In genomic region chr3:115423170-115423569, GRCh38 we compare ENCODE assay signal across 1 cellular context.
TF ChIP-seq lines count a peak whose summit lies in the region.

No MANE protein-coding gene starts in this region.

TF ChIP-seq in GM12878, 131 proteins besides CTCF, POLR2A, EP300 and RAD21 (continued from another document):
- TF ChIP-seq ZNF274 (IDR thresholded peaks at IDR 0.05; ENCODE audit: insufficient read depth, insufficient read length) (no peak), KDM1A (IDR thresholded peaks at IDR 0.05; ENCODE audit: borderline replicate concordance) (no peak)
